In genomic region chr5:169265888-169266287, GRCh38 we compare ENCODE assay signal across 1 cellular context.
TF ChIP-seq lines count a peak whose summit lies in the region.

No MANE protein-coding gene starts in this region.

TF ChIP-seq in SK-N-SH, 30 proteins besides CTCF, POLR2A, EP300 and RAD21 (continued from another document):
- TF ChIP-seq, protein P1, sequence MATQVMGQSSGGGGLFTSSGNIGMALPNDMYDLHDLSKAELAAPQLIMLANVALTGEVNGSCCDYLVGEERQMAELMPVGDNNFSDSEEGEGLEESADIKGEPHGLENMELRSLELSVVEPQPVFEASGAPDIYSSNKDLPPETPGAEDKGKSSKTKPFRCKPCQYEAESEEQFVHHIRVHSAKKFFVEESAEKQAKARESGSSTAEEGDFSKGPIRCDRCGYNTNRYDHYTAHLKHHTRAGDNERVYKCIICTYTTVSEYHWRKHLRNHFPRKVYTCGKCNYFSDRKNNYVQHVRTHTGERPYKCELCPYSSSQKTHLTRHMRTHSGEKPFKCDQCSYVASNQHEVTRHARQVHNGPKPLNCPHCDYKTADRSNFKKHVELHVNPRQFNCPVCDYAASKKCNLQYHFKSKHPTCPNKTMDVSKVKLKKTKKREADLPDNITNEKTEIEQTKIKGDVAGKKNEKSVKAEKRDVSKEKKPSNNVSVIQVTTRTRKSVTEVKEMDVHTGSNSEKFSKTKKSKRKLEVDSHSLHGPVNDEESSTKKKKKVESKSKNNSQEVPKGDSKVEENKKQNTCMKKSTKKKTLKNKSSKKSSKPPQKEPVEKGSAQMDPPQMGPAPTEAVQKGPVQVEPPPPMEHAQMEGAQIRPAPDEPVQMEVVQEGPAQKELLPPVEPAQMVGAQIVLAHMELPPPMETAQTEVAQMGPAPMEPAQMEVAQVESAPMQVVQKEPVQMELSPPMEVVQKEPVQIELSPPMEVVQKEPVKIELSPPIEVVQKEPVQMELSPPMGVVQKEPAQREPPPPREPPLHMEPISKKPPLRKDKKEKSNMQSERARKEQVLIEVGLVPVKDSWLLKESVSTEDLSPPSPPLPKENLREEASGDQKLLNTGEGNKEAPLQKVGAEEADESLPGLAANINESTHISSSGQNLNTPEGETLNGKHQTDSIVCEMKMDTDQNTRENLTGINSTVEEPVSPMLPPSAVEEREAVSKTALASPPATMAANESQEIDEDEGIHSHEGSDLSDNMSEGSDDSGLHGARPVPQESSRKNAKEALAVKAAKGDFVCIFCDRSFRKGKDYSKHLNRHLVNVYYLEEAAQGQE (IDR thresholded peaks at IDR 0.05; ENCODE audit: low read depth, low read length): no peak
- TF ChIP-seq SMC3 (IDR thresholded peaks at IDR 0.05; ENCODE audit: low read depth, low read length): no peak
- TF ChIP-seq RCOR1 (IDR thresholded peaks at IDR 0.05; ENCODE audit: low read length): no peak
